Comparison of ENCODE assay signal across 8 cellular contexts in the genomic region with DNA sequence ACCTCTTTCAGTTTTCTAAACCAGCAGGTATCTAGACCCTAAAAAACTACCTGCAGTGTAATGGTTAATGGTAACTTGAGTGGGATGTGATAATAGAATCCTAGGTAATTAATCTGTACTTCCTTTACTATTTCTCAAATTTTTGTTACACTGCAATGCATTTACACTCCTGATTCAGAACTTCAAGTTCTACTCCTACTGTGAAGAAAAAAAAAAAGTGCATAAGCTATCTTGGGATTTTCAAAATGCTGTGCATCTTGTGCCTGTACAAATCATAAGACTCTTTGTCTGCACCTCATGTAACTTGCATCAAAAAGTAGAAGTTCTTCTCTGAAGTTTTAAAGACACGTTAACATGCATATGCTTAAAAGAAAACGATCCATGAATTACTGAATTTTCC.
"Had no signal": no experiment of that assay in that cellular context is flagged by ENCODE, and none has a peak within 500 bp of the region (broad histone marks: within the 10 kb centered on the region; RNA-seq: fewer than 3 reads in every experiment).

No MANE protein-coding gene starts in this region.

- H3K9me3 Mint-ChIP-seq: GM23338 had no signal

- H3K4me3 Mint-ChIP-seq: GM23338, H9, HFFc6 had no signal

- ATAC-seq: GM23338, HCT116 had no signal

- DNase-seq: GM23248, GOT3, H7, H9, HCEC 1CT, HFFc6 had no signal

- H3K27ac Mint-ChIP-seq: GM23338, H9, HFFc6 had no signal
